ENCODE assay signal across 3 cellular contexts in the genomic region with DNA sequence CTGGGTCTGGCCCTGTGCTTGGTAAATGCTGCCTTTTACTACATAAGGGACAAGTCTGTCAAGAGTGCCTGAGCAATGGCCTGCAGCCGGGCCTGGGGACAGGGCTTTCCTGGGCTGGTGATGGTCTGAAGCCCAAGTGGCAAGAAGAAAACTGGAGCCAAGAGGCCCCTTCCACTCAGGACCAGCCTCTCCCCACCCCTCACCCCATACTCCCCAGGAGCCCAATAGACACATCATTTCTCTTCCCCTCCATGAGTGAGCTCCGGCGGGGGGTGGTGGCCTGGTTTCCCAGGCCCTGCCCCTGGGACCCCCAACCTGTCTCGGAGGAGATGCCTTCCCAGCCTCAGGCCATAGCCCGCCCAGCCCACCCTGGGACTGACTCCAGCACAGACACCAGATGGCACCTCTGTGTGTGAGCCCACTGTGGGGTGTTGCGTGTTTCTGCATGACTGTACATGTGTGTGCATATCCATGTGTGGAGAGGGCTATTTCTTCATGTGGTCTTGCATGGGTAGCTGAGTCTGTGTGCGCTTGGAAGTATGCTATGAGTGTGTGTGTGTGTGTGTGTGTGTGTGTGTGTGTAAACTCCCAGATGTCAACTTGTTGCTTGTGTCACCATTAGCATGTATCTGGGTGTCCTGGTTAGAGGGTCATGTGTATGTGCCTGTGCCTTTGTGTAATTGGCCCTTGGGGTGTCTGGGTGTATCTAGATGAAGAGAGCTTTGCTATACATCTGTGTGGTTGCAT.
A peak's percentile ranks its signal among the peaks of the same experiment; 100 is the strongest.
TF ChIP-seq lines count a peak whose summit lies in the region.

No MANE protein-coding gene starts in this region.

TF ChIP-seq in GM12891, 5 proteins besides CTCF, POLR2A, EP300 and RAD21:
- TF ChIP-seq POU2F2 (IDR thresholded peaks at IDR 0.05; ENCODE audit: low read depth, low read length) (no peak), TAF1 (IDR thresholded peaks at IDR 0.05; ENCODE audit: low read depth, low read length) (no peak), POLR2AphosphoS5 (IDR thresholded peaks at IDR 0.05; ENCODE audit: low read depth, low read length) (no peak), SPI1 (IDR thresholded peaks at IDR 0.05; ENCODE audit: low read depth, low read length) (no peak), PAX5 (IDR thresholded peaks at IDR 0.05; ENCODE audit: insufficient read depth, low read length, severe bottlenecking) (no peak)

TF ChIP-seq in HEK293, 187 proteins besides CTCF, POLR2A, EP300 and RAD21:
- TF ChIP-seq SCRT1 (tag by site-specific recombination; IDR thresholded peaks at IDR 0.05; ENCODE audit: borderline replicate concordance), result peak; percentile 67; the same call in 1 of the 2 replicates
- TF ChIP-seq ZNF157 (tag by site-specific recombination; IDR thresholded peaks at IDR 0.05), result no peak
- TF ChIP-seq SCRT2 (tag by site-specific recombination; IDR thresholded peaks at IDR 0.05), result peak; percentile 73
TF ChIP-seq in HEK293: peak in this region for 2.

TF ChIP-seq in H1, 55 proteins besides CTCF, POLR2A, EP300 and RAD21:
- no peak for TF ChIP-seq TBP (IDR thresholded peaks at IDR 0.05; ENCODE audit: low read depth, low read length)
- TF ChIP-seq CBX5 (IDR thresholded peaks at IDR 0.05; ENCODE audit: low read depth, low read length), result no peak
- no peak for TF ChIP-seq SP4 (IDR thresholded peaks at IDR 0.05; ENCODE audit: low read length)
- TF ChIP-seq BCL11A (IDR thresholded peaks at IDR 0.05; ENCODE audit: low read depth in 2 of 2, low read length in 2 of 2), result no peak
- TF ChIP-seq NRF1 (IDR thresholded peaks at IDR 0.05; ENCODE audit: low read depth, low read length), result no peak
- no peak for TF ChIP-seq RBBP5 (IDR thresholded peaks at IDR 0.05; ENCODE audit: borderline replicate concordance, low read depth, low read length)
- no peak for TF ChIP-seq KDM4A (IDR thresholded peaks at IDR 0.05; ENCODE audit: low read depth, low read length, severe bottlenecking)
- TF ChIP-seq CEBPB (IDR thresholded peaks at IDR 0.05; ENCODE audit: low read depth, low read length), result no peak
- TF ChIP-seq BRCA1 (IDR thresholded peaks at IDR 0.05; ENCODE audit: low read depth, low read length), result no peak
- no peak for TF ChIP-seq CHD1 (IDR thresholded peaks at IDR 0.05; ENCODE audit: low read depth, low read length)
- TF ChIP-seq YY1 (IDR thresholded peaks at IDR 0.05; ENCODE audit: low read depth, low read length), result no peak
- TF ChIP-seq CBX8 (IDR thresholded peaks at IDR 0.05; ENCODE audit: borderline replicate concordance, low read depth, low read length), result no peak
- TF ChIP-seq JUND (IDR thresholded peaks at IDR 0.05; ENCODE audit: low read length), result no peak
- no peak for TF ChIP-seq TEAD4 (IDR thresholded peaks at IDR 0.05; ENCODE audit: low read depth, low read length)
